ENCODE assay signal across 19 cellular contexts in the genomic region with DNA sequence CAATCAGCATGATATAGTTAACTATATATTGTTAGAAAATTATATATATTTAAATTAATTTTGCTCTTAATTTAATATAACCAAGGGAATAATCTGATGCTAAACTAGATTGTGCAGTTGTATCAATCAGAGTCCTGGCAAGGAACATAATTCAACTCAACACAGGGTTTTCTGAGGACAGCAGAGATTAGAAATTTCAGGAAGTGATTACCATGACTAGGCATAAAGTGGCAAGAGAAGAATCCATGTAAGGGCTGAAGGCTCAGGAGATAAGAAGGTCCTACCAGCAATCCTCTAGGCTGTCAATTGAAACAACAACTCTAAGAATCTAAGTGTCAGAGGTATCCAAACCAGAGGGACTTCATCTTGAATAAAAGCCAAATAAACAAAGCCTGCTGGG.
"Had no signal": no experiment of that assay in that cellular context is flagged by ENCODE, and none has a peak within 500 bp of the region (broad histone marks: within the 10 kb centered on the region; RNA-seq: fewer than 3 reads in every experiment).

No MANE protein-coding gene starts in this region.

- DNase-seq: activated CD4-positive, alpha-beta memory T cell treated with anti-CD3 and anti-CD28 coated beads, Interleukin-2, amount 10 ng/mL, durations not matched to agents 7 days and 5 days; activated CD4-positive, alpha-beta T cell treated with anti-CD3 and anti-CD28 coated beads for 36 hours; activated CD4-positive, alpha-beta T cell treated with anti-CD3 and anti-CD28 coated beads, Interleukin-2, amount 50 U/mL, for 1 hour; activated gamma-delta T cell; activated naive CD4-positive, alpha-beta T cell treated with anti-CD3 and anti-CD28 coated beads for 36 hours; activated T-cell treated with anti-CD3 and anti-CD28 coated beads for 4 hours; activated T-cell treated with anti-CD3 and anti-CD28 coated beads, Interleukin-2, amount 50 U/mL, for 48 hours; brain microvascular endothelial cell; cerebellar nuclear complex; MG63; NCI-H1048; NCI-H146; NCI-H187 treated with DMSO at 0.1 percent for 48 hours; NCI-H2081 treated with DMSO at 0.1 percent for 48 hours; NCI-H2171 treated with DMSO at 0.1 percent for 48 hours; NCI-H226; NCI-H526 treated with DMSO at 0.1 percent for 48 hours; NK-92 treated with Interleukin-12 subunit alpha and Interleukin-12 subunit beta, amount 100 ng/mL, for 24 hours; T-helper 1 cell had no signal
